Comparison of ENCODE assay signal across 2 cellular contexts in genomic region chr19:44596428-44597130, GRCh38.
TF ChIP-seq lines count a peak whose summit lies in the region.

No MANE protein-coding gene starts in this region.

TF ChIP-seq in A549, 52 proteins besides CTCF, POLR2A, EP300 and RAD21:
- TF ChIP-seq REST (IDR thresholded peaks at IDR 0.05) (no peak), NFE2L2 (conservative IDR thresholded peaks at IDR 0.05; ENCODE audit: low read length) (no peak), HOXB5 (CRISPR knock-in tag; IDR thresholded peaks at IDR 0.05) (no peak), CEBPB (IDR thresholded peaks at IDR 0.05) (no peak), RCOR1 (IDR thresholded peaks at IDR 0.05; ENCODE audit: low read depth, low read length) (no peak), ATOH8 (CRISPR knock-in tag; IDR thresholded peaks at IDR 0.05; ENCODE audit: low read depth) (no peak), NPAS2 (CRISPR knock-in tag; IDR thresholded peaks at IDR 0.05; ENCODE audit: borderline replicate concordance) (no peak), HEYL (CRISPR knock-in tag; IDR thresholded peaks at IDR 0.05) (no peak), CHD2 (IDR thresholded peaks at IDR 0.05; ENCODE audit: low read length, partially characterized antibody) (no peak)

TF ChIP-seq in IMR-90, 13 proteins besides CTCF, POLR2A, EP300 and RAD21:
- TF ChIP-seq RFX5 (IDR thresholded peaks at IDR 0.05; ENCODE audit: low read depth, low read length): no peak
- TF ChIP-seq USF2 (IDR thresholded peaks at IDR 0.05; ENCODE audit: low read depth, low read length): no peak
- TF ChIP-seq RCOR1 (IDR thresholded peaks at IDR 0.05; ENCODE audit: insufficient replicate concordance, low read length): no peak
- TF ChIP-seq MAZ (IDR thresholded peaks at IDR 0.05; ENCODE audit: borderline replicate concordance, low read depth, low read length): no peak
- no peak for TF ChIP-seq ELK1 (IDR thresholded peaks at IDR 0.05; ENCODE audit: borderline replicate concordance, low read depth, low read length)
- TF ChIP-seq NFE2L2 (IDR thresholded peaks at IDR 0.05; ENCODE audit: low read depth, low read length): no peak
- TF ChIP-seq CEBPB (IDR thresholded peaks at IDR 0.05; ENCODE audit: low read depth, low read length): no peak
- no peak for TF ChIP-seq CHD1 (IDR thresholded peaks at IDR 0.05; ENCODE audit: low read depth, low read length)
- no peak for TF ChIP-seq MXI1 (IDR thresholded peaks at IDR 0.05; ENCODE audit: borderline replicate concordance, low read depth, low read length)
- TF ChIP-seq BHLHE40 (IDR thresholded peaks at IDR 0.05; ENCODE audit: low read depth, low read length): no peak
- TF ChIP-seq FOS (IDR thresholded peaks at IDR 0.05; ENCODE audit: low read depth, low read length): no peak
- TF ChIP-seq SMC3 (IDR thresholded peaks at IDR 0.05; ENCODE audit: low read depth, low read length): no peak
- no peak for TF ChIP-seq MAFK (IDR thresholded peaks at IDR 0.05; ENCODE audit: low read depth, low read length)
